1 cellular context compared by ENCODE assay signal in the genomic region with DNA sequence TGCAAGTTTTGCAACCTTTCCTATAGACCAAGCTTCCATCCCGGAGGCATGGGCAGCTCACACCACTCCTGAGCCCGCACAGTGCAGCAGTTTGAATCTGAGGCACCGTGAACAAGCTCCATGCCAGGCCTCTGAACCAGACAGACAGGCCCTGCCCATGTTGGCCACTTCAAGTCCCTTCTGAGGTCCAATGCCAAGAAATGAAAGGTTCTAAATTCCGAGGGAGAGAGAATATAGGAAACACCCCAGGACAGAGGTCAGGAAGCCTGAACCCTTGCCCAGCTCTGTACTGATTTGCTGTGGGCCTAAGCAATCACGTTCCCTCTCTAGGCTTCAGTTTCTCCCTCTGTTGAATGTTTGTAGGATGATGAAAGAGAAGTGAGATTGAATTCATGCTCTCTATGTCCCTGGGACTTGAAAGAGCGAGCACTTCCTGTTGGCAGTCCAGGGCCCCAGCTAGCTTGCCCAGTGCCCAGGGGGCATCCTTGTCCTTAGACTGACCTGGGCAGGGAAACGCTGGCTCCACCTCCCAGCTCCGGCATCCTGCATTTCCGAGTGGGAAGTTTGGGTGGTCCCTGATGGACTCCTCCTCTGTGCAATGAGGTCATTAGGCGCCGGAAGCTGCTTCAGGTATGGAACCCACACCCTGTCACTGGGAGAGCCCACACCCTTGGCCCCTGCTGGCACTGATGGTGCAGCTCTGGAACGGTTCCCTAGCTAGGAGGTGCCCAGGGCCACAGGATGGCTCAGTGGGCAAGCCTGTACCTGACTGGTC.
TF ChIP-seq lines count a peak whose summit lies in the region.

No MANE protein-coding gene starts in this region.

TF ChIP-seq in H1, 55 proteins besides CTCF, POLR2A, EP300 and RAD21:
- TF ChIP-seq EZH2 (IDR thresholded peaks at IDR 0.05; ENCODE audit: low read depth, low read length, severe bottlenecking) (no peak), SAP30 (IDR thresholded peaks at IDR 0.05; ENCODE audit: insufficient read depth, insufficient replicate concordance, low read length) (no peak), TEAD4 (IDR thresholded peaks at IDR 0.05; ENCODE audit: low read depth, low read length) (no peak), FOSL1 (IDR thresholded peaks at IDR 0.05; ENCODE audit: insufficient read depth, low read depth, low read length) (no peak), CEBPB (IDR thresholded peaks at IDR 0.05; ENCODE audit: low read depth, low read length) (no peak), MAFK (IDR thresholded peaks at IDR 0.05; ENCODE audit: low read depth, low read length) (no peak), KDM4A (IDR thresholded peaks at IDR 0.05; ENCODE audit: low read depth, low read length, severe bottlenecking) (no peak), TAF7 (optimal IDR thresholded peaks at IDR 0.05; ENCODE audit: borderline replicate concordance, low read depth, low read length) (no peak), NRF1 (IDR thresholded peaks at IDR 0.05; ENCODE audit: low read depth, low read length) (no peak), RXRA (IDR thresholded peaks at IDR 0.05; ENCODE audit: insufficient read depth, low read depth, low read length) (no peak), CHD1 (IDR thresholded peaks at IDR 0.05; ENCODE audit: low read depth, low read length) (no peak), POLR2AphosphoS5 (IDR thresholded peaks at IDR 0.05; ENCODE audit: low read depth, low read length) (no peak), BCL11A (IDR thresholded peaks at IDR 0.05; ENCODE audit: low read depth in 2 of 2, low read length in 2 of 2) (no peak), SUZ12 (IDR thresholded peaks at IDR 0.05; ENCODE audit: low read length) (no peak), CBX5 (IDR thresholded peaks at IDR 0.05; ENCODE audit: low read depth, low read length) (no peak), KDM1A (IDR thresholded peaks at IDR 0.05; ENCODE audit: borderline replicate concordance, low read length) (no peak), BACH1 (IDR thresholded peaks at IDR 0.05; ENCODE audit: low read length) (no peak), SRF (IDR thresholded peaks at IDR 0.05; ENCODE audit: low read depth, low read length) (no peak)
- TF ChIP-seq, protein P1, sequence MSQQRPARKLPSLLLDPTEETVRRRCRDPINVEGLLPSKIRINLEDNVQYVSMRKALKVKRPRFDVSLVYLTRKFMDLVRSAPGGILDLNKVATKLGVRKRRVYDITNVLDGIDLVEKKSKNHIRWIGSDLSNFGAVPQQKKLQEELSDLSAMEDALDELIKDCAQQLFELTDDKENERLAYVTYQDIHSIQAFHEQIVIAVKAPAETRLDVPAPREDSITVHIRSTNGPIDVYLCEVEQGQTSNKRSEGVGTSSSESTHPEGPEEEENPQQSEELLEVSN (IDR thresholded peaks at IDR 0.05), result no peak
- TF ChIP-seq, protein P2, sequence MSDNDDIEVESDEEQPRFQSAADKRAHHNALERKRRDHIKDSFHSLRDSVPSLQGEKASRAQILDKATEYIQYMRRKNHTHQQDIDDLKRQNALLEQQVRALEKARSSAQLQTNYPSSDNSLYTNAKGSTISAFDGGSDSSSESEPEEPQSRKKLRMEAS (IDR thresholded peaks at IDR 0.05), result no peak
